ENCODE assay signal across 1 cellular context in the genomic region with DNA sequence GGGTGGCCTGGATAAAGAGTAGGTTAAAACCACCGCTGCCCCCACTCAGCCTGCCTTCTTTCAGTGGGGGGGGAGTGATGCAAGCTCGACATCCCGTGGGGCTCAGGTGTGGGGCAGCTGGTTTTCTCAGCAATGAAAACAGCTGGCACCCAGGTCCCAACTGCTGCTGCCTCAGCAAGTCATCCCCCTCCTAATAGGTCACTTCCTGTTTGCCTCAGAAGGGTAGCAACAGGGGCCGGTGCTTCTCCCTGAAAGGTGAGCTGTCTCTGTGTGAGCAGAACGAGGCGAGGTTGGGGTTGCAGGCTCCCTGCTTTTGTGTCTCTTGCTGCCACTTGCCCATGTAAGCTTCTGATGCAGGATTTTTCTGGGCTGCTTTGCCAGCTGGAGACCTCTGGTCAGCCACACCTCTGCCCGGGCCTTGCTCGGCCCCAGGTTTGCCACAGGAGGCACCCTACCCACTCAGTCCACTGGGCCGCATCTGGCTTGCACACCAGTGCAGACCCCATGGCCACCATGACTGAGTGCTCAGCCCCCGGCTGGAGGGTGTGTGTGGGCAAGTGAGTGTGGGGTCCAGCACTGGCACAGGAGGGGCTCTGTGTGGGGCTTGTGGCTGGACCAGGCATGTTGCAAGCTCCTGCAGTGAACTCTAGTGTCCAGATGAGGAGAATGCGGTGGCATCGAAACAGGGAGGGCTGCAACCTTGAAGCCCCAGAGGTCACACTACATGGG.
TF ChIP-seq lines count a peak whose summit lies in the region.

No MANE protein-coding gene starts in this region.

TF ChIP-seq in HepG2, 621 proteins besides CTCF, POLR2A, EP300 and RAD21 (continued from another document):
- TF ChIP-seq, protein P1, sequence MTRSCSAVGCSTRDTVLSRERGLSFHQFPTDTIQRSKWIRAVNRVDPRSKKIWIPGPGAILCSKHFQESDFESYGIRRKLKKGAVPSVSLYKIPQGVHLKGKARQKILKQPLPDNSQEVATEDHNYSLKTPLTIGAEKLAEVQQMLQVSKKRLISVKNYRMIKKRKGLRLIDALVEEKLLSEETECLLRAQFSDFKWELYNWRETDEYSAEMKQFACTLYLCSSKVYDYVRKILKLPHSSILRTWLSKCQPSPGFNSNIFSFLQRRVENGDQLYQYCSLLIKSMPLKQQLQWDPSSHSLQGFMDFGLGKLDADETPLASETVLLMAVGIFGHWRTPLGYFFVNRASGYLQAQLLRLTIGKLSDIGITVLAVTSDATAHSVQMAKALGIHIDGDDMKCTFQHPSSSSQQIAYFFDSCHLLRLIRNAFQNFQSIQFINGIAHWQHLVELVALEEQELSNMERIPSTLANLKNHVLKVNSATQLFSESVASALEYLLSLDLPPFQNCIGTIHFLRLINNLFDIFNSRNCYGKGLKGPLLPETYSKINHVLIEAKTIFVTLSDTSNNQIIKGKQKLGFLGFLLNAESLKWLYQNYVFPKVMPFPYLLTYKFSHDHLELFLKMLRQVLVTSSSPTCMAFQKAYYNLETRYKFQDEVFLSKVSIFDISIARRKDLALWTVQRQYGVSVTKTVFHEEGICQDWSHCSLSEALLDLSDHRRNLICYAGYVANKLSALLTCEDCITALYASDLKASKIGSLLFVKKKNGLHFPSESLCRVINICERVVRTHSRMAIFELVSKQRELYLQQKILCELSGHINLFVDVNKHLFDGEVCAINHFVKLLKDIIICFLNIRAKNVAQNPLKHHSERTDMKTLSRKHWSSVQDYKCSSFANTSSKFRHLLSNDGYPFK (CRISPR knock-in tag; IDR thresholded peaks at IDR 0.05; ENCODE audit: borderline replicate concordance), result peak; percentile 19; the same call in 1 of the 2 replicates
- no peak for TF ChIP-seq ZNF329 (CRISPR knock-in tag; IDR thresholded peaks at IDR 0.05; ENCODE audit: low read depth)
- no peak for TF ChIP-seq CAMTA2 (CRISPR knock-in tag; IDR thresholded peaks at IDR 0.05; ENCODE audit: borderline replicate concordance)
- TF ChIP-seq, protein P2, sequence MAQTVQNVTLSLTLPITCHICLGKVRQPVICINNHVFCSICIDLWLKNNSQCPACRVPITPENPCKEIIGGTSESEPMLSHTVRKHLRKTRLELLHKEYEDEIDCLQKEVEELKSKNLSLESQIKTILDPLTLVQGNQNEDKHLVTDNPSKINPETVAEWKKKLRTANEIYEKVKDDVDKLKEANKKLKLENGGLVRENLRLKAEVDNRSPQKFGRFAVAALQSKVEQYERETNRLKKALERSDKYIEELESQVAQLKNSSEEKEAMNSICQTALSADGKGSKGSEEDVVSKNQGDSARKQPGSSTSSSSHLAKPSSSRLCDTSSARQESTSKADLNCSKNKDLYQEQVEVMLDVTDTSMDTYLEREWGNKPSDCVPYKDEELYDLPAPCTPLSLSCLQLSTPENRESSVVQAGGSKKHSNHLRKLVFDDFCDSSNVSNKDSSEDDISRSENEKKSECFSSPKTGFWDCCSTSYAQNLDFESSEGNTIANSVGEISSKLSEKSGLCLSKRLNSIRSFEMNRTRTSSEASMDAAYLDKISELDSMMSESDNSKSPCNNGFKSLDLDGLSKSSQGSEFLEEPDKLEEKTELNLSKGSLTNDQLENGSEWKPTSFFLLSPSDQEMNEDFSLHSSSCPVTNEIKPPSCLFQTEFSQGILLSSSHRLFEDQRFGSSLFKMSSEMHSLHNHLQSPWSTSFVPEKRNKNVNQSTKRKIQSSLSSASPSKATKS (CRISPR knock-in tag; IDR thresholded peaks at IDR 0.05), result no peak
- TF ChIP-seq, protein P3, sequence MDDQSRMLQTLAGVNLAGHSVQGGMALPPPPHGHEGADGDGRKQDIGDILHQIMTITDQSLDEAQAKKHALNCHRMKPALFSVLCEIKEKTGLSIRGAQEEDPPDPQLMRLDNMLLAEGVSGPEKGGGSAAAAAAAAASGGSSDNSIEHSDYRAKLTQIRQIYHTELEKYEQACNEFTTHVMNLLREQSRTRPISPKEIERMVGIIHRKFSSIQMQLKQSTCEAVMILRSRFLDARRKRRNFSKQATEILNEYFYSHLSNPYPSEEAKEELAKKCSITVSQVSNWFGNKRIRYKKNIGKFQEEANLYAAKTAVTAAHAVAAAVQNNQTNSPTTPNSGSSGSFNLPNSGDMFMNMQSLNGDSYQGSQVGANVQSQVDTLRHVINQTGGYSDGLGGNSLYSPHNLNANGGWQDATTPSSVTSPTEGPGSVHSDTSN (CRISPR knock-in tag; IDR thresholded peaks at IDR 0.05; ENCODE audit: borderline replicate concordance), result no peak
- no peak for TF ChIP-seq SALL2 (CRISPR knock-in tag; IDR thresholded peaks at IDR 0.05)
- TF ChIP-seq, protein P4, sequence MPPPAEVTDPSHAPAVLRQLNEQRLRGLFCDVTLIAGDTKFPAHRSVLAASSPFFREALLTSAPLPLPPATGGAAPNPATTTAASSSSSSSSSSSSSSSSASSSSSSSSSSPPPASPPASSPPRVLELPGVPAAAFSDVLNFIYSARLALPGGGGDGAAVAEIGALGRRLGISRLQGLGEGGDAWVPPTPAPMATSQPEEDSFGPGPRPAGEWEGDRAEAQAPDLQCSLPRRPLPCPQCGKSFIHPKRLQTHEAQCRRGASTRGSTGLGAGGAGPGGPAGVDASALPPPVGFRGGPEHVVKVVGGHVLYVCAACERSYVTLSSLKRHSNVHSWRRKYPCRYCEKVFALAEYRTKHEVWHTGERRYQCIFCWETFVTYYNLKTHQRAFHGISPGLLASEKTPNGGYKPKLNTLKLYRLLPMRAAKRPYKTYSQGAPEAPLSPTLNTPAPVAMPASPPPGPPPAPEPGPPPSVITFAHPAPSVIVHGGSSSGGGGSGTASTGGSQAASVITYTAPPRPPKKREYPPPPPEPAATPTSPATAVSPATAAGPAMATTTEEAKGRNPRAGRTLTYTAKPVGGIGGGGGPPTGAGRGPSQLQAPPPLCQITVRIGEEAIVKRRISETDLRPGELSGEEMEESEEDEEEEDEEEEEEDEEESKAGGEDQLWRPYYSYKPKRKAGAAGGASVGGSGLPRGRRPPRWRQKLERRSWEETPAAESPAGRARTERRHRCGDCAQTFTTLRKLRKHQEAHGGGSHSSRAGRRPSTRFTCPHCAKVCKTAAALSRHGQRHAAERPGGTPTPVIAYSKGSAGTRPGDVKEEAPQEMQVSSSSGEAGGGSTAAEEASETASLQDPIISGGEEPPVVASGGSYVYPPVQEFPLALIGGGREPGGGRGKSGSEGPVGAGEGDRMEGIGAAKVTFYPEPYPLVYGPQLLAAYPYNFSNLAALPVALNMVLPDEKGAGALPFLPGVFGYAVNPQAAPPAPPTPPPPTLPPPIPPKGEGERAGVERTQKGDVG (CRISPR knock-in tag; IDR thresholded peaks at IDR 0.05; ENCODE audit: borderline replicate concordance), result peak; percentile 40; the same call in 1 of the 2 replicates
- TF ChIP-seq STAG1 (CRISPR knock-in tag; IDR thresholded peaks at IDR 0.05), result peak; percentile 37; the same call in 1 of the 2 replicates
- TF ChIP-seq EHMT2 (IDR thresholded peaks at IDR 0.05; ENCODE audit: borderline replicate concordance, low read depth, low read length), result no peak
- TF ChIP-seq, protein P5, sequence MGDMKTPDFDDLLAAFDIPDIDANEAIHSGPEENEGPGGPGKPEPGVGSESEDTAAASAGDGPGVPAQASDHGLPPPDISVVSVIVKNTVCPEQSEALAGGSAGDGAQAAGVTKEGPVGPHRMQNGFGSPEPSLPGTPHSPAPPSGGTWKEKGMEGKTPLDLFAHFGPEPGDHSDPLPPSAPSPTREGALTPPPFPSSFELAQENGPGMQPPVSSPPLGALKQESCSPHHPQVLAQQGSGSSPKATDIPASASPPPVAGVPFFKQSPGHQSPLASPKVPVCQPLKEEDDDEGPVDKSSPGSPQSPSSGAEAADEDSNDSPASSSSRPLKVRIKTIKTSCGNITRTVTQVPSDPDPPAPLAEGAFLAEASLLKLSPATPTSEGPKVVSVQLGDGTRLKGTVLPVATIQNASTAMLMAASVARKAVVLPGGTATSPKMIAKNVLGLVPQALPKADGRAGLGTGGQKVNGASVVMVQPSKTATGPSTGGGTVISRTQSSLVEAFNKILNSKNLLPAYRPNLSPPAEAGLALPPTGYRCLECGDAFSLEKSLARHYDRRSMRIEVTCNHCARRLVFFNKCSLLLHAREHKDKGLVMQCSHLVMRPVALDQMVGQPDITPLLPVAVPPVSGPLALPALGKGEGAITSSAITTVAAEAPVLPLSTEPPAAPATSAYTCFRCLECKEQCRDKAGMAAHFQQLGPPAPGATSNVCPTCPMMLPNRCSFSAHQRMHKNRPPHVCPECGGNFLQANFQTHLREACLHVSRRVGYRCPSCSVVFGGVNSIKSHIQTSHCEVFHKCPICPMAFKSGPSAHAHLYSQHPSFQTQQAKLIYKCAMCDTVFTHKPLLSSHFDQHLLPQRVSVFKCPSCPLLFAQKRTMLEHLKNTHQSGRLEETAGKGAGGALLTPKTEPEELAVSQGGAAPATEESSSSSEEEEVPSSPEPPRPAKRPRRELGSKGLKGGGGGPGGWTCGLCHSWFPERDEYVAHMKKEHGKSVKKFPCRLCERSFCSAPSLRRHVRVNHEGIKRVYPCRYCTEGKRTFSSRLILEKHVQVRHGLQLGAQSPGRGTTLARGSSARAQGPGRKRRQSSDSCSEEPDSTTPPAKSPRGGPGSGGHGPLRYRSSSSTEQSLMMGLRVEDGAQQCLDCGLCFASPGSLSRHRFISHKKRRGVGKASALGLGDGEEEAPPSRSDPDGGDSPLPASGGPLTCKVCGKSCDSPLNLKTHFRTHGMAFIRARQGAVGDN (CRISPR knock-in tag; IDR thresholded peaks at IDR 0.05), result peak; percentile 65
- TF ChIP-seq ZNF816 (CRISPR knock-in tag; IDR thresholded peaks at IDR 0.05; ENCODE audit: borderline replicate concordance), result no peak
- TF ChIP-seq AGO2 (optimal IDR thresholded peaks at IDR 0.05; ENCODE audit: low read depth, low read length), result peak; percentile 25
- no peak for TF ChIP-seq KMT2A (CRISPR knock-in tag; IDR thresholded peaks at IDR 0.05)
- TF ChIP-seq, protein P6, sequence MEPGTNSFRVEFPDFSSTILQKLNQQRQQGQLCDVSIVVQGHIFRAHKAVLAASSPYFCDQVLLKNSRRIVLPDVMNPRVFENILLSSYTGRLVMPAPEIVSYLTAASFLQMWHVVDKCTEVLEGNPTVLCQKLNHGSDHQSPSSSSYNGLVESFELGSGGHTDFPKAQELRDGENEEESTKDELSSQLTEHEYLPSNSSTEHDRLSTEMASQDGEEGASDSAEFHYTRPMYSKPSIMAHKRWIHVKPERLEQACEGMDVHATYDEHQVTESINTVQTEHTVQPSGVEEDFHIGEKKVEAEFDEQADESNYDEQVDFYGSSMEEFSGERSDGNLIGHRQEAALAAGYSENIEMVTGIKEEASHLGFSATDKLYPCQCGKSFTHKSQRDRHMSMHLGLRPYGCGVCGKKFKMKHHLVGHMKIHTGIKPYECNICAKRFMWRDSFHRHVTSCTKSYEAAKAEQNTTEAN (CRISPR knock-in tag; conservative IDR thresholded peaks at IDR 0.05), result no peak
- TF ChIP-seq, protein P7, sequence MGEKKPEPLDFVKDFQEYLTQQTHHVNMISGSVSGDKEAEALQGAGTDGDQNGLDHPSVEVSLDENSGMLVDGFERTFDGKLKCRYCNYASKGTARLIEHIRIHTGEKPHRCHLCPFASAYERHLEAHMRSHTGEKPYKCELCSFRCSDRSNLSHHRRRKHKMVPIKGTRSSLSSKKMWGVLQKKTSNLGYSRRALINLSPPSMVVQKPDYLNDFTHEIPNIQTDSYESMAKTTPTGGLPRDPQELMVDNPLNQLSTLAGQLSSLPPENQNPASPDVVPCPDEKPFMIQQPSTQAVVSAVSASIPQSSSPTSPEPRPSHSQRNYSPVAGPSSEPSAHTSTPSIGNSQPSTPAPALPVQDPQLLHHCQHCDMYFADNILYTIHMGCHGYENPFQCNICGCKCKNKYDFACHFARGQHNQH (CRISPR knock-in tag; IDR thresholded peaks at IDR 0.05), result no peak
- TF ChIP-seq ZNF563 (CRISPR knock-in tag; IDR thresholded peaks at IDR 0.05), result peak; percentile 51; the same call in 1 of the 2 replicates
- no peak for TF ChIP-seq RXRA (CRISPR knock-in tag; IDR thresholded peaks at IDR 0.05)
- TF ChIP-seq, protein P8, sequence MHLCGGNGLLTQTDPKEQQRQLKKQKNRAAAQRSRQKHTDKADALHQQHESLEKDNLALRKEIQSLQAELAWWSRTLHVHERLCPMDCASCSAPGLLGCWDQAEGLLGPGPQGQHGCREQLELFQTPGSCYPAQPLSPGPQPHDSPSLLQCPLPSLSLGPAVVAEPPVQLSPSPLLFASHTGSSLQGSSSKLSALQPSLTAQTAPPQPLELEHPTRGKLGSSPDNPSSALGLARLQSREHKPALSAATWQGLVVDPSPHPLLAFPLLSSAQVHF (CRISPR knock-in tag; IDR thresholded peaks at IDR 0.05), result no peak
- TF ChIP-seq GATA4 (IDR thresholded peaks at IDR 0.05; ENCODE audit: borderline replicate concordance, low read depth), result no peak
- TF ChIP-seq NFATC3 (CRISPR knock-in tag; IDR thresholded peaks at IDR 0.05), result no peak
- no peak for TF ChIP-seq ZBTB7B (CRISPR knock-in tag; IDR thresholded peaks at IDR 0.05)
- TF ChIP-seq ZNF567 (CRISPR knock-in tag; IDR thresholded peaks at IDR 0.05; ENCODE audit: borderline replicate concordance), result no peak
